19 cellular contexts compared by ENCODE assay signal in genomic region chr14:50462111-50462510, GRCh38.
DNase-seq lines count a peak whose midpoint lies in the region; ATAC-seq and TF ChIP-seq lines count a peak whose summit lies in the region.
"Had no signal": no experiment of that assay in that cellular context is flagged by ENCODE, and none has a peak within 500 bp of the region (broad histone marks: within the 10 kb centered on the region; RNA-seq: fewer than 3 reads in every experiment).

No MANE protein-coding gene starts in this region.

- H3K27me3 ChIP-seq in CD8-positive, alpha-beta T cell (ENCODE audit: insufficient read depth, low read length) = no peaks in the 10 kb centered on the region
- H3K27me3 ChIP-seq: BLaER1 treated with 17β-estradiol and CSF1 and Interleukin-3, amounts not matched to agents 10 nM and 100 nM had no signal

- peaks cover 3% of the 10 kb centered on the region for H3K36me3 ChIP-seq in CD8-positive, alpha-beta T cell (ENCODE audit: insufficient read depth, low read length)

- H3K27me3 Mint-ChIP-seq in memory B cell = no peaks in the 10 kb centered on the region
- H3K27me3 Mint-ChIP-seq in CD8-positive, alpha-beta T cell (ENCODE audit: low read depth) = no peaks in the 10 kb centered on the region
- H3K27me3 Mint-ChIP-seq: B cell; CD4-positive, alpha-beta T cell; CD8-positive, alpha-beta memory T cell had no signal

- ATAC-seq in memory B cell (ENCODE audit: low read depth) = no peak
- ATAC-seq in CD8-positive, alpha-beta T cell = no peak
- ATAC-seq: GM12878 had no signal

- no peak overlapping the region for H3K4me3 ChIP-seq in Jurkat, Clone E6-1 (ENCODE audit: low read length)
- no peak overlapping the region for H3K4me3 ChIP-seq in CD8-positive, alpha-beta T cell (ENCODE audit: low read depth, low read length)
- H3K4me3 ChIP-seq: BLaER1 treated with 17β-estradiol and CSF1 and Interleukin-3, amounts not matched to agents 10 nM and 100 nM; GM12878 had no signal

- POLR2A ChIA-PET in CD8-positive, alpha-beta T cell (lab: Charles Lee) = no interaction called here

- no peaks in the 10 kb centered on the region for H3K9me3 ChIP-seq in CD8-positive, alpha-beta T cell (ENCODE audit: low read length)
- H3K9me3 ChIP-seq: Caco-2 had no signal

- H3K9me3 Mint-ChIP-seq in memory B cell = no peaks in the 10 kb centered on the region
- H3K9me3 Mint-ChIP-seq in CD8-positive, alpha-beta T cell = no peaks in the 10 kb centered on the region
- H3K9me3 Mint-ChIP-seq: CD4-positive, alpha-beta T cell; CD8-positive, alpha-beta memory T cell had no signal

- no peaks in the 10 kb centered on the region for H3K4me1 ChIP-seq in CD8-positive, alpha-beta T cell (ENCODE audit: insufficient read depth, low read length)
- H3K4me1 ChIP-seq: BLaER1 treated with 17β-estradiol and CSF1 and Interleukin-3, amounts not matched to agents 10 nM and 100 nM; Caco-2 had no signal

- TF ChIP-seq CTCF in CD8-positive, alpha-beta T cell (IDR thresholded peaks at IDR 0.05) = no peak

- CTCF ChIA-PET in CD8-positive, alpha-beta T cell (lab: Charles Lee) = interaction anchor here (0.6 kb wide), 1 partner anchor 242 kb away, joined by 3 read pairs; no protein-coding TSS in a partner anchor

- intact Hi-C loops in CD8-positive, alpha-beta T cell (cut with DNase I, micrococcal nuclease) = no loop called here

- no peaks in the 10 kb centered on the region for H3K4me1 Mint-ChIP-seq in memory B cell
- H3K4me1 Mint-ChIP-seq in CD8-positive, alpha-beta T cell (ENCODE audit: low read depth) = no peaks in the 10 kb centered on the region
- H3K4me1 Mint-ChIP-seq: B cell had no signal

- H3K27ac ChIP-seq in substantia nigra (ENCODE audit: low read depth, low read length, poor library complexity, severe bottlenecking) = no peak overlapping the region
- no peak overlapping the region for H3K27ac ChIP-seq in CD8-positive, alpha-beta T cell (ENCODE audit: low read depth, low read length)
- H3K27ac ChIP-seq: BLaER1 treated with 17β-estradiol and CSF1 and Interleukin-3, amounts not matched to agents 10 nM and 100 nM; C4-2B had no signal

- no peak overlapping the region for H3K4me3 Mint-ChIP-seq in memory B cell
- no peak overlapping the region for H3K4me3 Mint-ChIP-seq in CD8-positive, alpha-beta T cell
- H3K4me3 Mint-ChIP-seq: B cell; CD4-positive, alpha-beta T cell; CD8-positive, alpha-beta memory T cell had no signal

- H3K27ac Mint-ChIP-seq in memory B cell = peak overlapping the region; percentile 68
- no peak overlapping the region for H3K27ac Mint-ChIP-seq in CD8-positive, alpha-beta T cell
- H3K27ac Mint-ChIP-seq: B cell; CD4-positive, alpha-beta T cell; CD8-positive, alpha-beta memory T cell had no signal

- DNase-seq in CMK (ENCODE audit: low read depth) (peak; percentile 7), memory B cell (ENCODE audit: low spot score in 2 of 2) (no peak), NCI-H128 (lab: John Stamatoyannopoulos, UW; ENCODE audit: unreplicated experiment) (no peak), LoVo (ENCODE audit: low spot score) (no peak), substantia nigra (lab: John Stamatoyannopoulos, UW) (no peak)
- peak; percentile 63 for DNase-seq in Jurkat, Clone E6-1 (ENCODE audit: low read depth, low spot score)
- no peak for DNase-seq in CD8-positive, alpha-beta T cell
- DNase-seq: 8988T; AML-193; Caco-2; Calu3; CD4-positive, alpha-beta T cell; CD8-positive, alpha-beta memory T cell; DMS79 treated with DMSO at 0.1 percent for 48 hours; GDM1 had no signal

- peaks cover 19% of the 10 kb centered on the region for H3K36me3 Mint-ChIP-seq in memory B cell
- H3K36me3 Mint-ChIP-seq in CD8-positive, alpha-beta T cell = peaks cover 44% of the 10 kb centered on the region

Comparison
In these comparisons a context has a peak if more than half of its experiments do, and no peak if none do; other contexts are left out.
1. DNase-seq: peak in CMK (single experiment) and Jurkat, Clone E6-1 (single experiment); none in memory B cell (0 of 2), NCI-H128 (single experiment), LoVo (single experiment), substantia nigra (0 of 49) and CD8-positive, alpha-beta T cell (0 of 7).